25 cellular contexts compared by ENCODE assay signal in the genomic region with DNA sequence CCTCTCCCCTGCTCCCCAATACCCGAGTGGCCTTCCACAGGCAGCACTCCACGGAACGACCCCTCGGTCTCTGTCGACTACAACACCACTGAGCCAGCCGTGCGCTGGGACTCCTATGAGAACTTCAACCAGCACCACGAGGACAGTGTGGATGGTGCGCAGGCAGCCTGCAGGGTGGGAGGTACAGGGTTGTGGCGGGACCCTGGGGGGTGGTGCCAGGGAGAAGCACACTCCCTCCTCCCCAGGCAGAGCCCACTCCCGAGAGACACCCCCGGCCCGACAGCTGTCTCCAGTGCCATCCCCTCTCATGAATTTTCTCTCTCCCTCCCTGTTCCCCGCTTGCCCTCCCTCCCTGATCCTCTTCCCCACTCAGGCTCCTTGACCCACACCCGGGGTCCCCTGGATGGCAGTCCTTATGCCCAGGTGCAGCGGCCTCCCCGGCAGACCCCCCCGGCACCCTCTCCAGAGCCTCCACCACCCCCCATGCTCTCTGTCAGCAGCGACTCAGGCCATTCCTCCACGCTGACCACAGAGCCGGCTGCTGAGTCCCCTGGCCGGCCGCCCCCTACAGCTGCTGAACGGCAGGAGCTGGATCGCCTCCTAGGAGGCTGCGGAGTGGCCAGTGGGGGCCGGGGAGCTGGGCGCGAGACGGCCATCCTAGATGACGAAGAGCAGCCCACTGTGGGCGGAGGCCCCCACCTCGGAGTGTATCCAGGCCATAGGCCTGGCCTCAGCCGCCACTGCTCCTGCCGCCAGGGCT. TPM values are rescaled to one million over a fixed set of nuclear protein-coding genes. Genes with fewer than 3 reads are reported as not detected.
A peak's percentile ranks its signal among the peaks of the same experiment; 100 is the strongest.
DNase-seq lines count a peak whose midpoint lies in the region; ATAC-seq and TF ChIP-seq lines count a peak whose summit lies in the region.
"Had no signal": no experiment of that assay in that cellular context is flagged by ENCODE, and none has a peak within 500 bp of the region (broad histone marks: within the 10 kb centered on the region; RNA-seq: fewer than 3 reads in every experiment).

No MANE protein-coding gene starts in this region.

- no peak overlapping the region for H3K4me3 Mint-ChIP-seq in osteocyte (ENCODE audit: unreplicated experiment)
- H3K4me3 Mint-ChIP-seq: activated T-cell treated with anti-CD3 and anti-CD28 coated beads, Interleukin-2, amount 50 U/mL, for 72 hours; brain; natural killer cell treated with Interleukin-12 subunit alpha and Interleukin-12 subunit beta and Interleukin-15 and Interleukin-18, amount 100 ng/mL, for 72 hours had no signal

- H3K27ac ChIP-seq in esophagus muscularis mucosa (replicated peaks in 1 of 4) (peak overlapping the region in 3 of 4 donors; percentile 82 to 95 (median 83)), upper lobe of right lung (no peak overlapping the region)
- H3K27ac ChIP-seq: BLaER1 treated with 17β-estradiol and CSF1 and Interleukin-3, amounts not matched to agents 10 nM and 100 nM; colonic mucosa; HL-60 had no signal

- H3K27me3 ChIP-seq in esophagus muscularis mucosa: no peaks in the 10 kb centered on the region
- no peaks in the 10 kb centered on the region for H3K27me3 ChIP-seq in upper lobe of right lung
- H3K27me3 ChIP-seq: BLaER1 treated with 17β-estradiol and CSF1 and Interleukin-3, amounts not matched to agents 10 nM and 100 nM; colonic mucosa had no signal

- DNase-seq in Right ventricle myocardium superior: peak; percentile 46
- no peak for DNase-seq in left cardiac atrium
- no peak for DNase-seq in esophagus muscularis mucosa (ENCODE audit: extremely low spot score)
- peak; percentile 77 for DNase-seq in osteocyte (ENCODE audit: extremely low spot score, unreplicated experiment)
- peak; percentile 66 for DNase-seq in upper lobe of right lung
- no peak for DNase-seq in KG1 (lab: John Stamatoyannopoulos, UW)
- DNase-seq: activated CD4-positive, alpha-beta T cell treated with anti-CD3 and anti-CD28 coated beads for 1 hour; activated T-cell treated with anti-CD3 and anti-CD28 coated beads, Interleukin-2, amount 50 U/mL, for 72 hours; Calu3; colonic mucosa; NCI-H1436 treated with DMSO at 0.1 percent for 48 hours; NCI-H510A treated with DMSO at 0.1 percent for 48 hours; stimulated activated CD4-positive, alpha-beta T cell treated with anti-CD3 and anti-CD28 coated beads, Interleukin-4, amount 100 ng/mL, for 1 hour had no signal

- no peak for TF ChIP-seq POLR2A in esophagus muscularis mucosa (IDR thresholded peaks at IDR 0.05; ENCODE audit: low read depth)

- H3K36me3 ChIP-seq in esophagus muscularis mucosa (peaks cover 19 to 100% (median 86%) of the 10 kb centered on the region in 4 donors), upper lobe of right lung (peaks cover 94% of the 10 kb centered on the region)
- H3K36me3 ChIP-seq: colonic mucosa had no signal

- ATAC-seq in Right ventricle myocardium superior (ENCODE audit: poor library complexity) (no peak), left cardiac atrium (no peak), upper lobe of right lung (no peak), GM19023 (IDR thresholded peaks at IDR 0.05; ENCODE audit: unreplicated experiment) (no peak), GM21619 (IDR thresholded peaks at IDR 0.05; ENCODE audit: unreplicated experiment) (no peak)
- ATAC-seq: activated naive CD4-positive, alpha-beta T cell treated with anti-CD3 and anti-CD28 coated beads, Interleukin-2, amount 50 U/mL, for 72 hours; activated T-cell treated with anti-CD3 and anti-CD28 coated beads, Interleukin-2, amount 50 U/mL, for 72 hours; natural killer cell treated with Interleukin-12 subunit alpha and Interleukin-12 subunit beta and Interleukin-15 and Interleukin-18, amount 100 ng/mL, for 72 hours had no signal

- H3K27me3 Mint-ChIP-seq in osteocyte (ENCODE audit: unreplicated experiment): no peaks in the 10 kb centered on the region
- H3K27me3 Mint-ChIP-seq: brain; IgD-negative memory B cell; natural killer cell treated with Interleukin-12 subunit alpha and Interleukin-12 subunit beta and Interleukin-15 and Interleukin-18, amount 100 ng/mL, for 72 hours had no signal

- H3K36me3 Mint-ChIP-seq in osteocyte (ENCODE audit: unreplicated experiment): peaks cover 30% of the 10 kb centered on the region
- H3K36me3 Mint-ChIP-seq: activated naive CD4-positive, alpha-beta T cell treated with anti-CD3 and anti-CD28 coated beads, Interleukin-2, amount 50 U/mL, for 72 hours; brain; IgD-negative memory B cell; natural killer cell treated with Interleukin-12 subunit alpha and Interleukin-12 subunit beta and Interleukin-15 and Interleukin-18, amount 100 ng/mL, for 72 hours had no signal

- no peak overlapping the region for H3K27ac Mint-ChIP-seq in osteocyte (ENCODE audit: unreplicated experiment)
- H3K27ac Mint-ChIP-seq: activated T-cell treated with anti-CD3 and anti-CD28 coated beads, Interleukin-2, amount 50 U/mL, for 72 hours; IgD-negative memory B cell; natural killer cell treated with Interleukin-12 subunit alpha and Interleukin-12 subunit beta and Interleukin-15 and Interleukin-18, amount 100 ng/mL, for 72 hours; progenitor cell of endocrine pancreas had no signal

- intact Hi-C loops in Right ventricle myocardium superior (cut with DNase I): no loop called here
- intact Hi-C loops in left cardiac atrium (cut with DNase I): no loop called here
- intact Hi-C loops in esophagus muscularis mucosa (cut with DNase I): no loop called here
- intact Hi-C loops in upper lobe of right lung (cut with DNase I): no loop called here

- H3K9me3 ChIP-seq in esophagus muscularis mucosa (no peaks in the 10 kb centered on the region), upper lobe of right lung (no peaks in the 10 kb centered on the region)
- H3K9me3 ChIP-seq: BLaER1 treated with 17β-estradiol and CSF1 and Interleukin-3, amounts not matched to agents 10 nM and 100 nM; colonic mucosa had no signal

- H3K4me1 ChIP-seq in esophagus muscularis mucosa (peaks cover 80 to 96% (median 94%) of the 10 kb centered on the region in 4 donors), upper lobe of right lung (peaks cover 56% of the 10 kb centered on the region)

- TF ChIP-seq CTCF in esophagus muscularis mucosa (IDR thresholded peaks at IDR 0.05) (no peak), osteocyte (IDR thresholded peaks at IDR 0.05) (no peak), upper lobe of right lung (IDR thresholded peaks at IDR 0.05) (no peak)

- 70% methylated on average over 20 of the region's 35 CpGs for WGBS in esophagus muscularis mucosa

- no peaks in the 10 kb centered on the region for H3K9me3 Mint-ChIP-seq in osteocyte (ENCODE audit: unreplicated experiment)
- H3K9me3 Mint-ChIP-seq: activated naive CD4-positive, alpha-beta T cell treated with anti-CD3 and anti-CD28 coated beads, Interleukin-2, amount 50 U/mL, for 72 hours; activated T-cell treated with anti-CD3 and anti-CD28 coated beads, Interleukin-2, amount 50 U/mL, for 72 hours; brain; IgD-negative memory B cell; natural killer cell treated with Interleukin-12 subunit alpha and Interleukin-12 subunit beta and Interleukin-15 and Interleukin-18, amount 100 ng/mL, for 72 hours had no signal

- H3K4me3 ChIP-seq in esophagus muscularis mucosa (no peak overlapping the region), upper lobe of right lung (no peak overlapping the region)
- H3K4me3 ChIP-seq: BLaER1 treated with 17β-estradiol and CSF1 and Interleukin-3, amounts not matched to agents 10 nM and 100 nM; colonic mucosa; smooth muscle cell had no signal

- TF ChIP-seq EP300 in esophagus muscularis mucosa (IDR thresholded peaks at IDR 0.05): no peak

- H3K4me1 Mint-ChIP-seq in osteocyte (ENCODE audit: unreplicated experiment): peaks cover 49% of the 10 kb centered on the region

RNA-seq across cellular contexts. Expression of a gene that starts 9.0 kb away (rescaled TPM):
- 107 TPM for total RNA-seq in Right ventricle myocardium superior
- 100 to 1,000 TPM; 108 to 122 TPM for total RNA-seq in left cardiac atrium
- total RNA-seq in esophagus muscularis mucosa: 100 to 1,000 TPM; 173 to 226 (median 202) TPM
- total RNA-seq in osteocyte: 107 and 116 TPM in 2 replicates
- 232 TPM for total RNA-seq in upper lobe of right lung

RNA-seq across cellular contexts. Expression of a gene that starts 20.3 kb away (rescaled TPM):
- total RNA-seq in Right ventricle myocardium superior (37.8 TPM), left cardiac atrium (10 to 100 TPM; 34.3 to 51.3 TPM), esophagus muscularis mucosa (100 to 1,000 TPM in 2 of 4 donors, 10 to 100 TPM in 2; 79.7 to 125 (median 99.1) TPM), osteocyte (28.3 and 29.0 TPM in 2 replicates), upper lobe of right lung (50.4 TPM)

RNA-seq across cellular contexts. Expression of a gene that starts 38.6 kb away (rescaled TPM):
- total RNA-seq in Right ventricle myocardium superior (50.2 TPM), left cardiac atrium (100 to 1,000 TPM; 134 to 139 TPM), esophagus muscularis mucosa (1,000 to 10,000 TPM in 1 of 4 donors, 100 to 1,000 TPM in 3; 626 to 1,141 (median 795) TPM), osteocyte (18.8 and 22.3 TPM in 2 replicates), upper lobe of right lung (34.6 TPM)
- total RNA-seq: natural killer cell treated with Interleukin-12 subunit alpha and Interleukin-12 subunit beta and Interleukin-15 and Interleukin-18, amount 100 ng/mL, for 72 hours had no signal

RNA-seq across cellular contexts. Expression of a gene that starts 44.4 kb away (rescaled TPM):
- total RNA-seq in Right ventricle myocardium superior (not detected), left cardiac atrium (not detected), esophagus muscularis mucosa (not detected), osteocyte (not detected in 2 replicates), upper lobe of right lung (not detected)
- total RNA-seq: A673, Calu3, mesenteric fat pad, smooth muscle cell had no signal

RNA-seq across cellular contexts. Expression of a gene that starts 52.6 kb away (rescaled TPM):
- 434 TPM for total RNA-seq in Right ventricle myocardium superior
- 100 to 1,000 TPM; 332 to 341 TPM for total RNA-seq in left cardiac atrium
- total RNA-seq in esophagus muscularis mucosa: 100 to 1,000 TPM; 400 to 648 (median 576) TPM
- 516 and 555 TPM in 2 replicates for total RNA-seq in osteocyte
- 436 TPM for total RNA-seq in upper lobe of right lung

Comparison
In these comparisons a context has a peak if more than half of its experiments do, and no peak if none do; other contexts are left out.
1. DNase-seq: peak in Right ventricle myocardium superior (single experiment), osteocyte (single experiment) and upper lobe of right lung (single experiment); none in left cardiac atrium (single experiment), esophagus muscularis mucosa (single experiment) and KG1 (single experiment).
2. RNA of a gene that starts 38.6 kb away (total RNA-seq): 626 to 1,141 TPM in esophagus muscularis mucosa; 134 to 139 TPM in left cardiac atrium, 50.2 TPM in Right ventricle myocardium superior (single experiment), 34.6 TPM in upper lobe of right lung (single experiment) and 18.8 to 22.3 TPM in osteocyte; every median in the first group is over 4 times any median in the second.